In the genomic region with DNA sequence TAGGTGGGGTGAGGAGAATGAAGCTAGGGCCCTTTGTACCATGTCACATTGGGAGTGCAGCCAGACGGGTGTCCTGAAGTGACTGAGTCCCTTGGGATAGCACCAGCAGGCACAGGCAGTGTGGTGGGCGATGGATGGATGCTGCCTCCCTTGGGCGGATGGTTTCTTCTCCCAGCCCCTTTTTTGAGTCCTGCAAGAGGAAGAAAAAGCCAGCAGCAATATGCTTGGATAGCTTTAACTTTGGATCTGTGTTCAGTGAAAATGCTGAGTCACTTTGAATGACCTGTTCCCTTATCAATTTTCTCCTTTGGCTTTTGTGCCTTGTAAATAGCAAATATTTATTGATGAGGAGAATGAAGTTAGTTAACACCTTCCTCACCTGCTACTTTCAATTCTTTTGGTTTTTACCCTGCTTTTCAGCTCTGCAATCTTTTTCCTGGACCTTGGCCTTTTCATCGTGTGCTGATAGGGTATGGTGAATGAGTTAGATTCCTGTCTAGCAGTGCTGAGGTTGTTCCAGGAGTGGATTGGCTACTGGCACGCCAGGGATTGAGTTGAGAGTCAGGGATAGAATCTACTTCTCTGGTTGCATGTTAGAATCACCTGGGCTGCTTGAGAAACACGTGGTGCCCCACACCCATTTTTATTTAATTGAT, we compare ENCODE assay signal across 1 cellular context.
A peak's percentile ranks its signal among the peaks of the same experiment; 100 is the strongest.
TF ChIP-seq lines count a peak whose summit lies in the region.

No MANE protein-coding gene starts in this region.

TF ChIP-seq in HepG2, 621 proteins besides CTCF, POLR2A, EP300 and RAD21 (continued from another document and continues in another):
- TF ChIP-seq, protein P1, sequence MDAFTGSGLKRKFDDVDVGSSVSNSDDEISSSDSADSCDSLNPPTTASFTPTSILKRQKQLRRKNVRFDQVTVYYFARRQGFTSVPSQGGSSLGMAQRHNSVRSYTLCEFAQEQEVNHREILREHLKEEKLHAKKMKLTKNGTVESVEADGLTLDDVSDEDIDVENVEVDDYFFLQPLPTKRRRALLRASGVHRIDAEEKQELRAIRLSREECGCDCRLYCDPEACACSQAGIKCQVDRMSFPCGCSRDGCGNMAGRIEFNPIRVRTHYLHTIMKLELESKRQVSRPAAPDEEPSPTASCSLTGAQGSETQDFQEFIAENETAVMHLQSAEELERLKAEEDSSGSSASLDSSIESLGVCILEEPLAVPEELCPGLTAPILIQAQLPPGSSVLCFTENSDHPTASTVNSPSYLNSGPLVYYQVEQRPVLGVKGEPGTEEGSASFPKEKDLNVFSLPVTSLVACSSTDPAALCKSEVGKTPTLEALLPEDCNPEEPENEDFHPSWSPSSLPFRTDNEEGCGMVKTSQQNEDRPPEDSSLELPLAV (CRISPR knock-in tag; conservative IDR thresholded peaks at IDR 0.05; ENCODE audit: low read depth): no peak
- TF ChIP-seq ASH2L (IDR thresholded peaks at IDR 0.05; ENCODE audit: insufficient read length, low read depth, low read length) (peak; percentile 57), MXI1 (IDR thresholded peaks at IDR 0.05; ENCODE audit: borderline replicate concordance, low read depth, low read length) (no peak), TOE1 (CRISPR knock-in tag; IDR thresholded peaks at IDR 0.05) (no peak), REXO4 (CRISPR knock-in tag; IDR thresholded peaks at IDR 0.05; ENCODE audit: borderline replicate concordance) (no peak), NFYC (CRISPR knock-in tag; IDR thresholded peaks at IDR 0.05) (0 out of 2 replicates have a peak, but pooled peaks have one; percentile 13), ZNF235 (CRISPR knock-in tag; IDR thresholded peaks at IDR 0.05; ENCODE audit: borderline replicate concordance) (no peak), TRIM24 (CRISPR knock-in tag; IDR thresholded peaks at IDR 0.05) (no peak), ZNF615 (CRISPR knock-in tag; IDR thresholded peaks at IDR 0.05; ENCODE audit: borderline replicate concordance) (no peak), ZNF570 (CRISPR knock-in tag; IDR thresholded peaks at IDR 0.05; ENCODE audit: borderline replicate concordance) (no peak), ZNF816 (CRISPR knock-in tag; IDR thresholded peaks at IDR 0.05; ENCODE audit: borderline replicate concordance) (no peak), NR2C2 (CRISPR knock-in tag; IDR thresholded peaks at IDR 0.05; ENCODE audit: borderline replicate concordance) (no peak), SNAI1 (CRISPR knock-in tag; IDR thresholded peaks at IDR 0.05; ENCODE audit: borderline replicate concordance) (no peak), STAT5B (CRISPR knock-in tag; IDR thresholded peaks at IDR 0.05) (no peak), MZF1 (CRISPR knock-in tag; IDR thresholded peaks at IDR 0.05; ENCODE audit: borderline replicate concordance) (no peak), SMAD1 (CRISPR knock-in tag; IDR thresholded peaks at IDR 0.05; ENCODE audit: borderline replicate concordance, low read depth) (no peak), ELF1 (CRISPR knock-in tag; IDR thresholded peaks at IDR 0.05) (no peak), SPEN (CRISPR knock-in tag; IDR thresholded peaks at IDR 0.05; ENCODE audit: low read depth) (no peak), KLF9 (CRISPR knock-in tag; IDR thresholded peaks at IDR 0.05; ENCODE audit: low read depth) (no peak), TARDBP (CRISPR knock-in tag; IDR thresholded peaks at IDR 0.05) (0 out of 2 replicates have a peak, but pooled peaks have one; percentile 50), ZNF232 (CRISPR knock-in tag; IDR thresholded peaks at IDR 0.05; ENCODE audit: borderline replicate concordance) (no peak), JUND (CRISPR knock-in tag; IDR thresholded peaks at IDR 0.05) (no peak), YEATS4 (CRISPR knock-in tag; IDR thresholded peaks at IDR 0.05; ENCODE audit: borderline replicate concordance) (no peak), NCOR1 (IDR thresholded peaks at IDR 0.05; ENCODE audit: borderline replicate concordance, low read length) (peak; percentile 48; the same call in 1 of the 2 replicates), BRD4 (CRISPR knock-in tag; IDR thresholded peaks at IDR 0.05) (no peak), ZNF329 (CRISPR knock-in tag; IDR thresholded peaks at IDR 0.05; ENCODE audit: low read depth) (no peak), ATF1 (CRISPR knock-in tag; IDR thresholded peaks at IDR 0.05) (no peak), CHCHD3 (CRISPR knock-in tag; IDR thresholded peaks at IDR 0.05) (no peak)
- TF ChIP-seq, protein P2, sequence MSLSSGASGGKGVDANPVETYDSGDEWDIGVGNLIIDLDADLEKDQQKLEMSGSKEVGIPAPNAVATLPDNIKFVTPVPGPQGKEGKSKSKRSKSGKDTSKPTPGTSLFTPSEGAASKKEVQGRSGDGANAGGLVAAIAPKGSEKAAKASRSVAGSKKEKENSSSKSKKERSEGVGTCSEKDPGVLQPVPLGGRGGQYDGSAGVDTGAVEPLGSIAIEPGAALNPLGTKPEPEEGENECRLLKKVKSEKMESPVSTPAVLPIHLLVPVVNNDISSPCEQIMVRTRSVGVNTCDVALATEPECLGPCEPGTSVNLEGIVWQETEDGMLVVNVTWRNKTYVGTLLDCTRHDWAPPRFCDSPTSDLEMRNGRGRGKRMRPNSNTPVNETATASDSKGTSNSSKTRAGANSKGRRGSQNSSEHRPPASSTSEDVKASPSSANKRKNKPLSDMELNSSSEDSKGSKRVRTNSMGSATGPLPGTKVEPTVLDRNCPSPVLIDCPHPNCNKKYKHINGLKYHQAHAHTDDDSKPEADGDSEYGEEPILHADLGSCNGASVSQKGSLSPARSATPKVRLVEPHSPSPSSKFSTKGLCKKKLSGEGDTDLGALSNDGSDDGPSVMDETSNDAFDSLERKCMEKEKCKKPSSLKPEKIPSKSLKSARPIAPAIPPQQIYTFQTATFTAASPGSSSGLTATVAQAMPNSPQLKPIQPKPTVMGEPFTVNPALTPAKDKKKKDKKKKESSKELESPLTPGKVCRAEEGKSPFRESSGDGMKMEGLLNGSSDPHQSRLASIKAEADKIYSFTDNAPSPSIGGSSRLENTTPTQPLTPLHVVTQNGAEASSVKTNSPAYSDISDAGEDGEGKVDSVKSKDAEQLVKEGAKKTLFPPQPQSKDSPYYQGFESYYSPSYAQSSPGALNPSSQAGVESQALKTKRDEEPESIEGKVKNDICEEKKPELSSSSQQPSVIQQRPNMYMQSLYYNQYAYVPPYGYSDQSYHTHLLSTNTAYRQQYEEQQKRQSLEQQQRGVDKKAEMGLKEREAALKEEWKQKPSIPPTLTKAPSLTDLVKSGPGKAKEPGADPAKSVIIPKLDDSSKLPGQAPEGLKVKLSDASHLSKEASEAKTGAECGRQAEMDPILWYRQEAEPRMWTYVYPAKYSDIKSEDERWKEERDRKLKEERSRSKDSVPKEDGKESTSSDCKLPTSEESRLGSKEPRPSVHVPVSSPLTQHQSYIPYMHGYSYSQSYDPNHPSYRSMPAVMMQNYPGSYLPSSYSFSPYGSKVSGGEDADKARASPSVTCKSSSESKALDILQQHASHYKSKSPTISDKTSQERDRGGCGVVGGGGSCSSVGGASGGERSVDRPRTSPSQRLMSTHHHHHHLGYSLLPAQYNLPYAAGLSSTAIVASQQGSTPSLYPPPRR (CRISPR knock-in tag; IDR thresholded peaks at IDR 0.05; ENCODE audit: borderline replicate concordance): no peak
- TF ChIP-seq, protein P3, sequence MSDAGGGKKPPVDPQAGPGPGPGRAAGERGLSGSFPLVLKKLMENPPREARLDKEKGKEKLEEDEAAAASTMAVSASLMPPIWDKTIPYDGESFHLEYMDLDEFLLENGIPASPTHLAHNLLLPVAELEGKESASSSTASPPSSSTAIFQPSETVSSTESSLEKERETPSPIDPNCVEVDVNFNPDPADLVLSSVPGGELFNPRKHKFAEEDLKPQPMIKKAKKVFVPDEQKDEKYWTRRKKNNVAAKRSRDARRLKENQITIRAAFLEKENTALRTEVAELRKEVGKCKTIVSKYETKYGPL (CRISPR knock-in tag; IDR thresholded peaks at IDR 0.05): no peak
- TF ChIP-seq, protein P4, sequence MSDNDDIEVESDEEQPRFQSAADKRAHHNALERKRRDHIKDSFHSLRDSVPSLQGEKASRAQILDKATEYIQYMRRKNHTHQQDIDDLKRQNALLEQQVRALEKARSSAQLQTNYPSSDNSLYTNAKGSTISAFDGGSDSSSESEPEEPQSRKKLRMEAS (IDR thresholded peaks at IDR 0.05): 0 out of 2 replicates have a peak, but pooled peaks have one; percentile 26
- TF ChIP-seq, protein P5, sequence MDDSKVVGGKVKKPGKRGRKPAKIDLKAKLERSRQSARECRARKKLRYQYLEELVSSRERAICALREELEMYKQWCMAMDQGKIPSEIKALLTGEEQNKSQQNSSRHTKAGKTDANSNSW (CRISPR knock-in tag; IDR thresholded peaks at IDR 0.05; ENCODE audit: borderline replicate concordance): no peak
- TF ChIP-seq, protein P6, sequence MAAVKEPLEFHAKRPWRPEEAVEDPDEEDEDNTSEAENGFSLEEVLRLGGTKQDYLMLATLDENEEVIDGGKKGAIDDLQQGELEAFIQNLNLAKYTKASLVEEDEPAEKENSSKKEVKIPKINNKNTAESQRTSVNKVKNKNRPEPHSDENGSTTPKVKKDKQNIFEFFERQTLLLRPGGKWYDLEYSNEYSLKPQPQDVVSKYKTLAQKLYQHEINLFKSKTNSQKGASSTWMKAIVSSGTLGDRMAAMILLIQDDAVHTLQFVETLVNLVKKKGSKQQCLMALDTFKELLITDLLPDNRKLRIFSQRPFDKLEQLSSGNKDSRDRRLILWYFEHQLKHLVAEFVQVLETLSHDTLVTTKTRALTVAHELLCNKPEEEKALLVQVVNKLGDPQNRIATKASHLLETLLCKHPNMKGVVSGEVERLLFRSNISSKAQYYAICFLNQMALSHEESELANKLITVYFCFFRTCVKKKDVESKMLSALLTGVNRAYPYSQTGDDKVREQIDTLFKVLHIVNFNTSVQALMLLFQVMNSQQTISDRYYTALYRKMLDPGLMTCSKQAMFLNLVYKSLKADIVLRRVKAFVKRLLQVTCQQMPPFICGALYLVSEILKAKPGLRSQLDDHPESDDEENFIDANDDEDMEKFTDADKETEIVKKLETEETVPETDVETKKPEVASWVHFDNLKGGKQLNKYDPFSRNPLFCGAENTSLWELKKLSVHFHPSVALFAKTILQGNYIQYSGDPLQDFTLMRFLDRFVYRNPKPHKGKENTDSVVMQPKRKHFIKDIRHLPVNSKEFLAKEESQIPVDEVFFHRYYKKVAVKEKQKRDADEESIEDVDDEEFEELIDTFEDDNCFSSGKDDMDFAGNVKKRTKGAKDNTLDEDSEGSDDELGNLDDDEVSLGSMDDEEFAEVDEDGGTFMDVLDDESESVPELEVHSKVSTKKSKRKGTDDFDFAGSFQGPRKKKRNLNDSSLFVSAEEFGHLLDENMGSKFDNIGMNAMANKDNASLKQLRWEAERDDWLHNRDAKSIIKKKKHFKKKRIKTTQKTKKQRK (IDR thresholded peaks at IDR 0.05; ENCODE audit: low read length): no peak
- TF ChIP-seq, protein P7, sequence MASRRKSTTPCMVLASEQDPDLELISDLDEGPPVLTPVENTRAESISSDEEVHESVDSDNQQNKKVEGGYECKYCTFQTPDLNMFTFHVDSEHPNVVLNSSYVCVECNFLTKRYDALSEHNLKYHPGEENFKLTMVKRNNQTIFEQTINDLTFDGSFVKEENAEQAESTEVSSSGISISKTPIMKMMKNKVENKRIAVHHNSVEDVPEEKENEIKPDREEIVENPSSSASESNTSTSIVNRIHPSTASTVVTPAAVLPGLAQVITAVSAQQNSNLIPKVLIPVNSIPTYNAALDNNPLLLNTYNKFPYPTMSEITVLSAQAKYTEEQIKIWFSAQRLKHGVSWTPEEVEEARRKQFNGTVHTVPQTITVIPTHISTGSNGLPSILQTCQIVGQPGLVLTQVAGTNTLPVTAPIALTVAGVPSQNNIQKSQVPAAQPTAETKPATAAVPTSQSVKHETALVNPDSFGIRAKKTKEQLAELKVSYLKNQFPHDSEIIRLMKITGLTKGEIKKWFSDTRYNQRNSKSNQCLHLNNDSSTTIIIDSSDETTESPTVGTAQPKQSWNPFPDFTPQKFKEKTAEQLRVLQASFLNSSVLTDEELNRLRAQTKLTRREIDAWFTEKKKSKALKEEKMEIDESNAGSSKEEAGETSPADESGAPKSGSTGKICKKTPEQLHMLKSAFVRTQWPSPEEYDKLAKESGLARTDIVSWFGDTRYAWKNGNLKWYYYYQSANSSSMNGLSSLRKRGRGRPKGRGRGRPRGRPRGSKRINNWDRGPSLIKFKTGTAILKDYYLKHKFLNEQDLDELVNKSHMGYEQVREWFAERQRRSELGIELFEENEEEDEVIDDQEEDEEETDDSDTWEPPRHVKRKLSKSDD (CRISPR knock-in tag; IDR thresholded peaks at IDR 0.05; ENCODE audit: low read depth): no peak
- TF ChIP-seq, protein P8, sequence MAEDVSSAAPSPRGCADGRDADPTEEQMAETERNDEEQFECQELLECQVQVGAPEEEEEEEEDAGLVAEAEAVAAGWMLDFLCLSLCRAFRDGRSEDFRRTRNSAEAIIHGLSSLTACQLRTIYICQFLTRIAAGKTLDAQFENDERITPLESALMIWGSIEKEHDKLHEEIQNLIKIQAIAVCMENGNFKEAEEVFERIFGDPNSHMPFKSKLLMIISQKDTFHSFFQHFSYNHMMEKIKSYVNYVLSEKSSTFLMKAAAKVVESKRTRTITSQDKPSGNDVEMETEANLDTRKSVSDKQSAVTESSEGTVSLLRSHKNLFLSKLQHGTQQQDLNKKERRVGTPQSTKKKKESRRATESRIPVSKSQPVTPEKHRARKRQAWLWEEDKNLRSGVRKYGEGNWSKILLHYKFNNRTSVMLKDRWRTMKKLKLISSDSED (CRISPR knock-in tag; IDR thresholded peaks at IDR 0.05): no peak
- TF ChIP-seq, protein P9, sequence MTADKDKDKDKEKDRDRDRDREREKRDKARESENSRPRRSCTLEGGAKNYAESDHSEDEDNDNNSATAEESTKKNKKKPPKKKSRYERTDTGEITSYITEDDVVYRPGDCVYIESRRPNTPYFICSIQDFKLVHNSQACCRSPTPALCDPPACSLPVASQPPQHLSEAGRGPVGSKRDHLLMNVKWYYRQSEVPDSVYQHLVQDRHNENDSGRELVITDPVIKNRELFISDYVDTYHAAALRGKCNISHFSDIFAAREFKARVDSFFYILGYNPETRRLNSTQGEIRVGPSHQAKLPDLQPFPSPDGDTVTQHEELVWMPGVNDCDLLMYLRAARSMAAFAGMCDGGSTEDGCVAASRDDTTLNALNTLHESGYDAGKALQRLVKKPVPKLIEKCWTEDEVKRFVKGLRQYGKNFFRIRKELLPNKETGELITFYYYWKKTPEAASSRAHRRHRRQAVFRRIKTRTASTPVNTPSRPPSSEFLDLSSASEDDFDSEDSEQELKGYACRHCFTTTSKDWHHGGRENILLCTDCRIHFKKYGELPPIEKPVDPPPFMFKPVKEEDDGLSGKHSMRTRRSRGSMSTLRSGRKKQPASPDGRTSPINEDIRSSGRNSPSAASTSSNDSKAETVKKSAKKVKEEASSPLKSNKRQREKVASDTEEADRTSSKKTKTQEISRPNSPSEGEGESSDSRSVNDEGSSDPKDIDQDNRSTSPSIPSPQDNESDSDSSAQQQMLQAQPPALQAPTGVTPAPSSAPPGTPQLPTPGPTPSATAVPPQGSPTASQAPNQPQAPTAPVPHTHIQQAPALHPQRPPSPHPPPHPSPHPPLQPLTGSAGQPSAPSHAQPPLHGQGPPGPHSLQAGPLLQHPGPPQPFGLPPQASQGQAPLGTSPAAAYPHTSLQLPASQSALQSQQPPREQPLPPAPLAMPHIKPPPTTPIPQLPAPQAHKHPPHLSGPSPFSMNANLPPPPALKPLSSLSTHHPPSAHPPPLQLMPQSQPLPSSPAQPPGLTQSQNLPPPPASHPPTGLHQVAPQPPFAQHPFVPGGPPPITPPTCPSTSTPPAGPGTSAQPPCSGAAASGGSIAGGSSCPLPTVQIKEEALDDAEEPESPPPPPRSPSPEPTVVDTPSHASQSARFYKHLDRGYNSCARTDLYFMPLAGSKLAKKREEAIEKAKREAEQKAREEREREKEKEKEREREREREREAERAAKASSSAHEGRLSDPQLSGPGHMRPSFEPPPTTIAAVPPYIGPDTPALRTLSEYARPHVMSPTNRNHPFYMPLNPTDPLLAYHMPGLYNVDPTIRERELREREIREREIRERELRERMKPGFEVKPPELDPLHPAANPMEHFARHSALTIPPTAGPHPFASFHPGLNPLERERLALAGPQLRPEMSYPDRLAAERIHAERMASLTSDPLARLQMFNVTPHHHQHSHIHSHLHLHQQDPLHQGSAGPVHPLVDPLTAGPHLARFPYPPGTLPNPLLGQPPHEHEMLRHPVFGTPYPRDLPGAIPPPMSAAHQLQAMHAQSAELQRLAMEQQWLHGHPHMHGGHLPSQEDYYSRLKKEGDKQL (CRISPR knock-in tag; IDR thresholded peaks at IDR 0.05; ENCODE audit: low read depth): no peak
